In genomic region chr4:3364634-3365314, GRCh38 we compare ENCODE assay signal across 1 cellular context.
TF ChIP-seq lines count a peak whose summit lies in the region.

No MANE protein-coding gene starts in this region.

TF ChIP-seq in SK-N-SH treated with all-trans-retinoic acid at 6 μM for 48 hours, 23 proteins besides CTCF, POLR2A, EP300 and RAD21 (continued from another document):
- TF ChIP-seq CSRNP3 (CRISPR knock-in tag; IDR thresholded peaks at IDR 0.05), result no peak
